Comparison of ENCODE assay signal across 10 cellular contexts in the genomic region with DNA sequence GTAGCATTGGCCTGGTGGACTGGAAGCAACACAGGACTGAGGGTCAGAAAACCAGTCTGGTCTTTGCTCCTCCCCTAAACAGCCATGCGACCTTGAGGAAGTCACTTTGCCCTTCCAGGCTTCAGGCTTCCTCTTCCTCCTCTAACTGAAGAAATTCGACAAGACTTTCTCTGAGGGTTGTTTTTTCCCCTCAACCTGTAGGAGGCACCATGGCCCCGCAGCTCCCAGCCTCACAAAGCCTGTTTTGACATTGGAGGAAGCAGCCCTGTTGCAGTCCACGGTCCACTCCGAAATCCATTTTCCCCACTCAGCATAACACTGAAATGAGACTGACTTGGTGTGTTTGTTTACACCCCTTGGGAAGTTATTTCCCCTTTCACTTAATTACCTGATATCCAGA. TPM values are rescaled to one million over a fixed set of nuclear protein-coding genes. Genes with fewer than 3 reads are reported as not detected.
DNase-seq lines count a peak whose midpoint lies in the region; ATAC-seq and TF ChIP-seq lines count a peak whose summit lies in the region.
"Had no signal": no experiment of that assay in that cellular context is flagged by ENCODE, and none has a peak within 500 bp of the region (broad histone marks: within the 10 kb centered on the region; RNA-seq: fewer than 3 reads in every experiment).

No MANE protein-coding gene starts in this region.

- POLR2A ChIA-PET in naive thymus-derived CD8-positive, alpha-beta T cell (lab: Charles Lee): no interaction called here

- H3K4me3 Mint-ChIP-seq in naive thymus-derived CD8-positive, alpha-beta T cell: no peak overlapping the region
- H3K4me3 Mint-ChIP-seq: memory B cell had no signal

- peaks cover 13 to 52% (median 27%) of the 10 kb centered on the region in 5 donors for H3K27me3 Mint-ChIP-seq in naive thymus-derived CD8-positive, alpha-beta T cell

- H3K4me3 ChIP-seq in choroid plexus epithelial cell (ENCODE audit: low read depth, low read length): no peak overlapping the region

- TF ChIP-seq CTCF in choroid plexus epithelial cell (conservative IDR thresholded peaks at IDR 0.05; ENCODE audit: low read depth, low read length): no peak

- H3K36me3 Mint-ChIP-seq in naive thymus-derived CD8-positive, alpha-beta T cell: no peaks in the 10 kb centered on the region
- H3K36me3 Mint-ChIP-seq: memory B cell had no signal

- no peak overlapping the region for H3K27ac Mint-ChIP-seq in naive thymus-derived CD8-positive, alpha-beta T cell
- H3K27ac Mint-ChIP-seq: memory B cell had no signal

- ATAC-seq in HG03025 (IDR thresholded peaks at IDR 0.05; ENCODE audit: low FRiP score, unreplicated experiment) (no peak), GM19467 (IDR thresholded peaks at IDR 0.05; ENCODE audit: unreplicated experiment) (no peak)
- ATAC-seq in naive thymus-derived CD8-positive, alpha-beta T cell: no peak

- no peaks in the 10 kb centered on the region for H3K4me1 Mint-ChIP-seq in naive thymus-derived CD8-positive, alpha-beta T cell
- H3K4me1 Mint-ChIP-seq: memory B cell had no signal

- H3K9me3 Mint-ChIP-seq in naive thymus-derived CD8-positive, alpha-beta T cell: peaks cover 0 to under 1% (median 0%) of the 10 kb centered on the region in 9 donors
- H3K9me3 Mint-ChIP-seq: memory B cell had no signal

- peak; percentile 8 for DNase-seq in CD1c-positive myeloid dendritic cell (ENCODE audit: extremely low spot score)
- DNase-seq in HT-29 (ENCODE audit: low spot score): peak; percentile 12
- peak; percentile 2 for DNase-seq in choroid plexus epithelial cell (ENCODE audit: low read depth)
- DNase-seq in midbrain (lab: John Stamatoyannopoulos, UW): peak; percentile 61
- no peak for DNase-seq in NCI-H510A (lab: John Stamatoyannopoulos, UW)
- DNase-seq in naive thymus-derived CD8-positive, alpha-beta T cell: no peak
- DNase-seq: NCI-H1092 had no signal

RNA-seq across cellular contexts. Expression of gene PIRT, which starts 41.2 kb away (rescaled TPM):
- not detected in 2 replicates for total RNA-seq in HT-29 (2014; rRNA removed; shearing (Covaris generic))
- not detected for total RNA-seq in naive thymus-derived CD8-positive, alpha-beta T cell
- not detected for polyA plus RNA-seq in naive thymus-derived CD8-positive, alpha-beta T cell

Comparison
In these comparisons a context has a peak if more than half of its experiments do, and no peak if none do; other contexts are left out.
1. DNase-seq: peak in CD1c-positive myeloid dendritic cell (single experiment), HT-29 (single experiment), choroid plexus epithelial cell (single experiment) and midbrain (single experiment); none in NCI-H510A (single experiment) and naive thymus-derived CD8-positive, alpha-beta T cell (0 of 10).